8 cellular contexts compared by ENCODE assay signal in genomic region chr4:82799006-82799881, GRCh38. TPM values are rescaled to one million over a fixed set of nuclear protein-coding genes. Genes with fewer than 3 reads are reported as not detected.
DNase-seq lines count a peak whose midpoint lies in the region; ATAC-seq, FAIRE-seq and TF ChIP-seq lines count a peak whose summit lies in the region.

No MANE protein-coding gene starts in this region.

- H3K36me3 ChIP-seq in right atrium auricular region (no peaks in the 10 kb centered on the region), small intestine (ENCODE audit: control insufficient read depth in 2 of 2, insufficient read depth in 2 of 2, low read length in 2 of 2) (no peaks in the 10 kb centered on the region)

- no peaks in the 10 kb centered on the region for H3K9me3 ChIP-seq in right atrium auricular region
- no peaks in the 10 kb centered on the region for H3K9me3 ChIP-seq in small intestine (ENCODE audit: control insufficient read depth, low read depth)

- H3K4me3 Mint-ChIP-seq in activated CD8-positive, alpha-beta T cell treated with anti-CD3 and anti-CD28 coated beads for 36 hours, result peak overlapping the region; percentile 75

- POLR2A ChIA-PET in activated CD8-positive, alpha-beta T cell treated with anti-CD3 and anti-CD28 coated beads for 36 hours (lab: Charles Lee), result interaction anchor here (0.8 to 1.0 kb wide), 3 partner anchors 10 to 85 kb away, joined by 3 to 5 read pairs (median 3); no protein-coding TSS in a partner anchor

- CTCF ChIA-PET in activated CD8-positive, alpha-beta T cell treated with anti-CD3 and anti-CD28 coated beads for 36 hours (lab: Charles Lee), result interaction anchor here (1.1 to 1.4 kb wide), 2 partner anchors 23 to 236 kb away, joined by 3 to 4 read pairs; partner anchors contain the start of gene COPS4

- H3K4me1 Mint-ChIP-seq in activated CD8-positive, alpha-beta T cell treated with anti-CD3 and anti-CD28 coated beads for 36 hours (ENCODE audit: low read depth), result peaks cover 16% of the 10 kb centered on the region

- FAIRE-seq in small intestine (lab: Jason Lieb, UNC), result no peak

- WGBS in small intestine, 3 donors, result 2 to 8% (median 5%) methylated on average over 24 to 25 of the region's 25 CpGs

- intact Hi-C loops in activated CD8-positive, alpha-beta T cell treated with anti-CD3 and anti-CD28 coated beads for 36 hours (cut with micrococcal nuclease), result no loop called here

- H3K4me3 ChIP-seq in right atrium auricular region (peak overlapping the region; percentile 59 to 76), small intestine (ENCODE audit: low read depth in 1 of 2, low read length in 2 of 2) (peak overlapping the region; percentile 22 to 76)

- DNase-seq in DMS79 (lab: John Stamatoyannopoulos, UW) (peak; percentile 86), right atrium auricular region (ENCODE audit: low spot score) (peak; percentile 53), small intestine (no peak), NOMO-1 (lab: John Stamatoyannopoulos, UW; ENCODE audit: unreplicated experiment in 2 of 2) (no peak), KG1 (lab: John Stamatoyannopoulos, UW) (no peak)
- DNase-seq in activated CD8-positive, alpha-beta T cell treated with anti-CD3 and anti-CD28 coated beads for 36 hours, result peak; percentile 24

- H3K27ac Mint-ChIP-seq in activated CD8-positive, alpha-beta T cell treated with anti-CD3 and anti-CD28 coated beads for 36 hours, result no peak overlapping the region

- ATAC-seq in HG02642 (IDR thresholded peaks at IDR 0.05; ENCODE audit: poor library complexity, unreplicated experiment) (peak; percentile 28), HG03521 (IDR thresholded peaks at IDR 0.05; ENCODE audit: unreplicated experiment) (no peak)
- ATAC-seq in activated CD8-positive, alpha-beta T cell treated with anti-CD3 and anti-CD28 coated beads for 36 hours, result no peak

- peak overlapping the region; percentile 29 to 64 for H3K27ac ChIP-seq in right atrium auricular region
- H3K27ac ChIP-seq in small intestine (ENCODE audit: low read depth in 1 of 2, low read length in 1 of 2), result no peak overlapping the region

- no peaks in the 10 kb centered on the region for H3K9me3 Mint-ChIP-seq in activated CD8-positive, alpha-beta T cell treated with anti-CD3 and anti-CD28 coated beads for 36 hours

- no peaks in the 10 kb centered on the region for H3K36me3 Mint-ChIP-seq in activated CD8-positive, alpha-beta T cell treated with anti-CD3 and anti-CD28 coated beads for 36 hours (ENCODE audit: low read depth)

- no peak for TF ChIP-seq CTCF in activated CD8-positive, alpha-beta T cell treated with anti-CD3 and anti-CD28 coated beads for 36 hours (IDR thresholded peaks at IDR 0.05)
- no peak for TF ChIP-seq CTCF in right atrium auricular region (IDR thresholded peaks at IDR 0.05)

- peaks cover 39% of the 10 kb centered on the region for H3K27me3 Mint-ChIP-seq in activated CD8-positive, alpha-beta T cell treated with anti-CD3 and anti-CD28 coated beads for 36 hours

- H3K27me3 ChIP-seq in right atrium auricular region, result no peaks in the 10 kb centered on the region
- H3K27me3 ChIP-seq in small intestine (ENCODE audit: control insufficient read depth in 2 of 2, insufficient read depth in 2 of 2, low read length in 2 of 2), result no peaks in the 10 kb centered on the region

- H3K4me1 ChIP-seq in right atrium auricular region (peaks cover 0 to 18% of the 10 kb centered on the region in 2 donors), small intestine (ENCODE audit: control insufficient read depth in 2 of 2, insufficient read depth in 1 of 2, low read depth in 1 of 2, low read length in 1 of 2) (peaks cover 0 to 4% of the 10 kb centered on the region in 2 donors)

RNA-seq across cellular contexts. Expression of gene SCD5, which starts 0.6 kb away (rescaled TPM):
- 1 to 10 TPM; 1.6 to 2.2 TPM for total RNA-seq in activated CD8-positive, alpha-beta T cell treated with anti-CD3 and anti-CD28 coated beads for 36 hours
- 10 to 100 TPM in 1 of 2 donors, 1 to 10 TPM in 1; 9.7 to 14.0 TPM for total RNA-seq in right atrium auricular region
- polyA plus RNA-seq in small intestine, result 1 to 10 TPM in 2 of 3 donors, under 1 TPM in 1; 0.45 to 9.3 (median 1.4) TPM

Comparison
In these comparisons a context has a peak if more than half of its experiments do, and no peak if none do; other contexts are left out.
1. DNase-seq: peak in DMS79 (single experiment), activated CD8-positive, alpha-beta T cell treated with anti-CD3 and anti-CD28 coated beads for 36 hours (single experiment) and right atrium auricular region (single experiment); none in small intestine (single experiment), NOMO-1 (0 of 2) and KG1 (single experiment).
2. H3K27ac ChIP-seq: peak in right atrium auricular region (2 of 2); none in small intestine (0 of 2).